7 cellular contexts compared by ENCODE assay signal in genomic region chr16:31074814-31075183, GRCh38. TPM values are rescaled to one million over a fixed set of nuclear protein-coding genes. Genes with fewer than 3 reads are reported as not detected.
DNase-seq lines count a peak whose midpoint lies in the region; ATAC-seq and TF ChIP-seq lines count a peak whose summit lies in the region.

No MANE protein-coding gene starts in this region.

- TF ChIP-seq CTCF in HFF-Myc (IDR thresholded peaks at IDR 0.05; ENCODE audit: low read depth, low read length, missing control alignments) = no peak
- no peak for TF ChIP-seq CTCF in activated CD8-positive, alpha-beta T cell treated with anti-CD3 and anti-CD28 coated beads for 36 hours (IDR thresholded peaks at IDR 0.05)

- peaks cover 45% of the 10 kb centered on the region for H3K4me1 Mint-ChIP-seq in activated CD8-positive, alpha-beta T cell treated with anti-CD3 and anti-CD28 coated beads for 36 hours (ENCODE audit: low read depth)
- peaks cover 52% of the 10 kb centered on the region for H3K4me1 Mint-ChIP-seq in stimulated activated effector memory CD8-positive, alpha-beta T cell treated with anti-CD3 and anti-CD28 coated beads, Interleukin-12 subunit alpha, Interleukin-12 subunit beta, amount 100 ng/mL, for 72 hours

- no peaks in the 10 kb centered on the region for H3K27me3 Mint-ChIP-seq in activated CD8-positive, alpha-beta T cell treated with anti-CD3 and anti-CD28 coated beads for 36 hours

- DNase-seq in HFF-Myc (ENCODE audit: extremely low read depth, low read depth) (no peak), AG08395 (ENCODE audit: low spot score) (no peak)
- no peak for DNase-seq in activated CD8-positive, alpha-beta T cell treated with anti-CD3 and anti-CD28 coated beads for 36 hours
- no peak for DNase-seq in stimulated activated effector memory CD8-positive, alpha-beta T cell treated with anti-CD3 and anti-CD28 coated beads, Interleukin-12 subunit alpha, Interleukin-12 subunit beta, amount 100 ng/mL, for 72 hours (ENCODE audit: low spot score in 2 of 2)
- DNase-seq in stimulated activated CD4-positive, alpha-beta T cell treated with anti-CD3 and anti-CD28 coated beads, Interleukin-12 subunit alpha, Interleukin-12 subunit beta, amount 100 ng/mL, for 4 hours = no peak

- POLR2A ChIA-PET in activated CD8-positive, alpha-beta T cell treated with anti-CD3 and anti-CD28 coated beads for 36 hours (lab: Charles Lee) = interaction anchor here (0.6 to 2.9 kb wide), 19 partner anchors 10 to 125 kb away, joined by 3 to 23 read pairs (median 6); partner anchors contain the start of genes FUS, KAT8, PRSS53 and STX4

- H3K36me3 Mint-ChIP-seq in activated CD8-positive, alpha-beta T cell treated with anti-CD3 and anti-CD28 coated beads for 36 hours (ENCODE audit: low read depth) = peaks cover 40% of the 10 kb centered on the region
- peaks cover 56% of the 10 kb centered on the region for H3K36me3 Mint-ChIP-seq in stimulated activated effector memory CD8-positive, alpha-beta T cell treated with anti-CD3 and anti-CD28 coated beads, Interleukin-12 subunit alpha, Interleukin-12 subunit beta, amount 100 ng/mL, for 72 hours

- H3K4me3 ChIP-seq in HFF-Myc (replicated peaks; ENCODE audit: low read depth, low read length) = peak overlapping the region; percentile 93
- peak overlapping the region; percentile 99 for H3K4me3 ChIP-seq in iPS-11a (ENCODE audit: low read depth, low read length)

- peak overlapping the region; percentile 96 for H3K4me3 Mint-ChIP-seq in activated CD8-positive, alpha-beta T cell treated with anti-CD3 and anti-CD28 coated beads for 36 hours
- H3K4me3 Mint-ChIP-seq in stimulated activated effector memory CD8-positive, alpha-beta T cell treated with anti-CD3 and anti-CD28 coated beads, Interleukin-12 subunit alpha, Interleukin-12 subunit beta, amount 100 ng/mL, for 72 hours = peak overlapping the region; percentile 94

- no peaks in the 10 kb centered on the region for H3K9me3 Mint-ChIP-seq in activated CD8-positive, alpha-beta T cell treated with anti-CD3 and anti-CD28 coated beads for 36 hours
- no peaks in the 10 kb centered on the region for H3K9me3 Mint-ChIP-seq in stimulated activated effector memory CD8-positive, alpha-beta T cell treated with anti-CD3 and anti-CD28 coated beads, Interleukin-12 subunit alpha, Interleukin-12 subunit beta, amount 100 ng/mL, for 72 hours

- ATAC-seq in activated CD8-positive, alpha-beta T cell treated with anti-CD3 and anti-CD28 coated beads for 36 hours = no peak
- no peak for ATAC-seq in stimulated activated effector memory CD8-positive, alpha-beta T cell treated with anti-CD3 and anti-CD28 coated beads, Interleukin-12 subunit alpha, Interleukin-12 subunit beta, amount 100 ng/mL, for 72 hours
- ATAC-seq in HG02870 (IDR thresholded peaks at IDR 0.05; ENCODE audit: unreplicated experiment) = no peak

- CTCF ChIA-PET in activated CD8-positive, alpha-beta T cell treated with anti-CD3 and anti-CD28 coated beads for 36 hours (lab: Charles Lee) = interaction anchor here (0.9 to 2.4 kb wide), 6 partner anchors 20 to 383 kb away, joined by 3 to 15 read pairs (median 6); partner anchors contain the start of genes HSD3B7 and VKORC1

- peak overlapping the region; percentile 98 for H3K27ac Mint-ChIP-seq in activated CD8-positive, alpha-beta T cell treated with anti-CD3 and anti-CD28 coated beads for 36 hours
- H3K27ac Mint-ChIP-seq in stimulated activated effector memory CD8-positive, alpha-beta T cell treated with anti-CD3 and anti-CD28 coated beads, Interleukin-12 subunit alpha, Interleukin-12 subunit beta, amount 100 ng/mL, for 72 hours = peak overlapping the region; percentile 97

- intact Hi-C loops in activated CD8-positive, alpha-beta T cell treated with anti-CD3 and anti-CD28 coated beads for 36 hours (cut with micrococcal nuclease) = loop anchor here (5.0 kb wide), 1 partner anchor 42 kb away; the partner anchor contains the start of gene STX4

RNA-seq across cellular contexts. Expression of gene ZNF646, which starts 0.6 kb away (rescaled TPM):
- 10 to 100 TPM; 22.0 to 24.4 TPM for total RNA-seq in activated CD8-positive, alpha-beta T cell treated with anti-CD3 and anti-CD28 coated beads for 36 hours

RNA-seq across cellular contexts. Expression of gene ZNF668, which starts 0.8 kb away (rescaled TPM):
- total RNA-seq in activated CD8-positive, alpha-beta T cell treated with anti-CD3 and anti-CD28 coated beads for 36 hours = 10 to 100 TPM; 16.2 to 18.8 TPM

RNA-seq across cellular contexts. Expression of gene PRSS53, which starts 13.9 kb away (rescaled TPM):
- 1 to 10 TPM; 5.5 to 8.6 TPM for total RNA-seq in activated CD8-positive, alpha-beta T cell treated with anti-CD3 and anti-CD28 coated beads for 36 hours

RNA-seq across cellular contexts. Expression of gene VKORC1, which starts 19.8 kb away (rescaled TPM):
- total RNA-seq in activated CD8-positive, alpha-beta T cell treated with anti-CD3 and anti-CD28 coated beads for 36 hours = 10 to 100 TPM; 68.5 to 71.5 TPM

RNA-seq across cellular contexts. Expression of gene BCKDK, which starts 33.4 kb away (rescaled TPM):
- 10 to 100 TPM; 55.1 to 58.7 TPM for total RNA-seq in activated CD8-positive, alpha-beta T cell treated with anti-CD3 and anti-CD28 coated beads for 36 hours
